ENCODE assay signal across 1 cellular context in the genomic region with DNA sequence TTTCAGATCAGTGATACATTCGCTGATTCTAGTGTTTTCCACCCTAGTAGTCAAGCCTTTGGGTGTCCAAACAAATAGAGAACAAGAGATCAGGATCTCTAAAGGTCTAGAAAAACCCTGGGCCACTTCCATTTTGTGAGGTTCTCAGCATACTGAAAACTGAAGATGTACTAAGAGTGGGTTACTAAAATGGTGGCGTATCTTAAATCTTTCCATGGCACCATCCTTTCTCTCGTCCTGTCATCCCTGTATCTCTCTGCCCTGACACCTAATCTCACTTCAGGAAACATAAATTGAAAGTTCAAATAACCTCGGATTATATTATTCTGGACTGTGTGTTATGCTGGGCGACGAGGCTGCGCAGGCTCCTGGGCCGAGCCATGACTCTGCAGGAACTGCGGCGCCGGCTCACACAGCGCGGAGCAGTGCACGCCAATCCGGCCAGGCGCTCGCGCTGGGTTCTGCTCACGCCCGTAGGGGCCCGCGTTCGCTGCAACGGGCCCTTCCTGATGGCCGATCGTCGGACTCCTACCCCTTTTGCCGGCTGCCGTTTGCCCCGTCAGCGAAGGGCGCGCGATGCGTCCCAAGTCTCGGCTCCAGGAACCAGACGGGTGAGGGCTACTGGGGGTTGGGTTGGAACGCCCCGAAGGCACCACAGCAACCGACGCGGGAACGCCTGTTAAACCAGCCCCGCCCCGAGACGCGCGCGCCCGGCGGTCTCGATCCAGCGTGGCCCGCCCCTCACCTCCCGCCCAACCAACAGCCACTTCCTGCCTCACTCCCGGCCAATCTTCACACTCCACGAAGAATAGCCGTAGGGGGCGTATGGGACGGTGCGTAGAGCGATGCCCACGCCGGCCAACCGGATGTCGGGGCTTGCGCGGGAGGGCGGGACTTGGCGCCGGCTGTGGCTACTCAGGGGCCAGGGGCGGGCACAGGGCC.
TF ChIP-seq lines count a peak whose summit lies in the region.

No MANE protein-coding gene starts in this region.

TF ChIP-seq in SK-N-SH, 30 proteins besides CTCF, POLR2A, EP300 and RAD21 (continued from another document):
- TF ChIP-seq MAX (IDR thresholded peaks at IDR 0.05; ENCODE audit: low read depth) (peak; percentile 20; the same call in 1 of the 2 replicates), RXRA (IDR thresholded peaks at IDR 0.05; ENCODE audit: borderline replicate concordance, low read depth) (no peak), FOXJ3 (CRISPR knock-in tag; IDR thresholded peaks at IDR 0.05) (no peak), TCF12 (IDR thresholded peaks at IDR 0.05) (no peak), MEF2A (IDR thresholded peaks at IDR 0.05; ENCODE audit: borderline replicate concordance, low read depth) (no peak), RCOR1 (IDR thresholded peaks at IDR 0.05; ENCODE audit: low read length) (peak; percentile 41; the same call in 1 of the 2 replicates), YY1 (IDR thresholded peaks at IDR 0.05; ENCODE audit: low read depth) (peak; percentile 81), JUND (IDR thresholded peaks at IDR 0.05) (no peak), REST (IDR thresholded peaks at IDR 0.05; ENCODE audit: low read depth, low read length) (peak; percentile 42; the same call in 1 of the 2 replicates), POLR2AphosphoS5 (IDR thresholded peaks at IDR 0.05; ENCODE audit: low read depth, low read length) (peak; percentile 65; the same call in 1 of the 2 replicates), TAF1 (IDR thresholded peaks at IDR 0.05; ENCODE audit: borderline replicate concordance, low read depth, low read length) (peak; percentile 68), SMC3 (IDR thresholded peaks at IDR 0.05; ENCODE audit: low read depth, low read length) (no peak), FOSL2 (IDR thresholded peaks at IDR 0.05; ENCODE audit: borderline replicate concordance, low read depth) (no peak), GABPA (IDR thresholded peaks at IDR 0.05; ENCODE audit: low read depth) (peak; percentile 60), MXI1 (IDR thresholded peaks at IDR 0.05; ENCODE audit: low read depth, low read length) (peak; percentile 14; the same call in 1 of the 2 replicates), SIN3A (IDR thresholded peaks at IDR 0.05; ENCODE audit: borderline replicate concordance, low read depth, low read length) (peak; percentile 82; the same call in 1 of the 2 replicates), CHD2 (IDR thresholded peaks at IDR 0.05; ENCODE audit: low read length, partially characterized antibody) (peak; percentile 86), USF1 (IDR thresholded peaks at IDR 0.05; ENCODE audit: borderline replicate concordance, low read depth) (no peak), FOXM1 (IDR thresholded peaks at IDR 0.05; ENCODE audit: low read depth) (no peak), NFIC (IDR thresholded peaks at IDR 0.05; ENCODE audit: borderline replicate concordance) (no peak; the same call in 1 of the 2 replicates), EZH2phosphoT487 (IDR thresholded peaks at IDR 0.05; ENCODE audit: borderline replicate concordance, low read depth) (no peak)
- TF ChIP-seq, protein P1, sequence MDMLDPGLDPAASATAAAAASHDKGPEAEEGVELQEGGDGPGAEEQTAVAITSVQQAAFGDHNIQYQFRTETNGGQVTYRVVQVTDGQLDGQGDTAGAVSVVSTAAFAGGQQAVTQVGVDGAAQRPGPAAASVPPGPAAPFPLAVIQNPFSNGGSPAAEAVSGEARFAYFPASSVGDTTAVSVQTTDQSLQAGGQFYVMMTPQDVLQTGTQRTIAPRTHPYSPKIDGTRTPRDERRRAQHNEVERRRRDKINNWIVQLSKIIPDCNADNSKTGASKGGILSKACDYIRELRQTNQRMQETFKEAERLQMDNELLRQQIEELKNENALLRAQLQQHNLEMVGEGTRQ (IDR thresholded peaks at IDR 0.05; ENCODE audit: borderline replicate concordance, low read depth, low read length), result no peak
- TF ChIP-seq, protein P2, sequence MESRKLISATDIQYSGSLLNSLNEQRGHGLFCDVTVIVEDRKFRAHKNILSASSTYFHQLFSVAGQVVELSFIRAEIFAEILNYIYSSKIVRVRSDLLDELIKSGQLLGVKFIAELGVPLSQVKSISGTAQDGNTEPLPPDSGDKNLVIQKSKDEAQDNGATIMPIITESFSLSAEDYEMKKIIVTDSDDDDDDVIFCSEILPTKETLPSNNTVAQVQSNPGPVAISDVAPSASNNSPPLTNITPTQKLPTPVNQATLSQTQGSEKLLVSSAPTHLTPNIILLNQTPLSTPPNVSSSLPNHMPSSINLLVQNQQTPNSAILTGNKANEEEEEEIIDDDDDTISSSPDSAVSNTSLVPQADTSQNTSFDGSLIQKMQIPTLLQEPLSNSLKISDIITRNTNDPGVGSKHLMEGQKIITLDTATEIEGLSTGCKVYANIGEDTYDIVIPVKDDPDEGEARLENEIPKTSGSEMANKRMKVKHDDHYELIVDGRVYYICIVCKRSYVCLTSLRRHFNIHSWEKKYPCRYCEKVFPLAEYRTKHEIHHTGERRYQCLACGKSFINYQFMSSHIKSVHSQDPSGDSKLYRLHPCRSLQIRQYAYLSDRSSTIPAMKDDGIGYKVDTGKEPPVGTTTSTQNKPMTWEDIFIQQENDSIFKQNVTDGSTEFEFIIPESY (IDR thresholded peaks at IDR 0.05; ENCODE audit: borderline replicate concordance, low read depth), result 0 out of 2 replicates have a peak, but pooled peaks have one; percentile 25
- TF ChIP-seq, protein P3, sequence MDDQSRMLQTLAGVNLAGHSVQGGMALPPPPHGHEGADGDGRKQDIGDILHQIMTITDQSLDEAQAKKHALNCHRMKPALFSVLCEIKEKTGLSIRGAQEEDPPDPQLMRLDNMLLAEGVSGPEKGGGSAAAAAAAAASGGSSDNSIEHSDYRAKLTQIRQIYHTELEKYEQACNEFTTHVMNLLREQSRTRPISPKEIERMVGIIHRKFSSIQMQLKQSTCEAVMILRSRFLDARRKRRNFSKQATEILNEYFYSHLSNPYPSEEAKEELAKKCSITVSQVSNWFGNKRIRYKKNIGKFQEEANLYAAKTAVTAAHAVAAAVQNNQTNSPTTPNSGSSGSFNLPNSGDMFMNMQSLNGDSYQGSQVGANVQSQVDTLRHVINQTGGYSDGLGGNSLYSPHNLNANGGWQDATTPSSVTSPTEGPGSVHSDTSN (IDR thresholded peaks at IDR 0.05), result peak; percentile 100
- TF ChIP-seq, protein P4, sequence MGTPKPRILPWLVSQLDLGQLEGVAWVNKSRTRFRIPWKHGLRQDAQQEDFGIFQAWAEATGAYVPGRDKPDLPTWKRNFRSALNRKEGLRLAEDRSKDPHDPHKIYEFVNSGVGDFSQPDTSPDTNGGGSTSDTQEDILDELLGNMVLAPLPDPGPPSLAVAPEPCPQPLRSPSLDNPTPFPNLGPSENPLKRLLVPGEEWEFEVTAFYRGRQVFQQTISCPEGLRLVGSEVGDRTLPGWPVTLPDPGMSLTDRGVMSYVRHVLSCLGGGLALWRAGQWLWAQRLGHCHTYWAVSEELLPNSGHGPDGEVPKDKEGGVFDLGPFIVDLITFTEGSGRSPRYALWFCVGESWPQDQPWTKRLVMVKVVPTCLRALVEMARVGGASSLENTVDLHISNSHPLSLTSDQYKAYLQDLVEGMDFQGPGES (IDR thresholded peaks at IDR 0.05; ENCODE audit: low read depth, low read length), result peak; percentile 83
